Comparison of ENCODE assay signal across 15 cellular contexts in the genomic region with DNA sequence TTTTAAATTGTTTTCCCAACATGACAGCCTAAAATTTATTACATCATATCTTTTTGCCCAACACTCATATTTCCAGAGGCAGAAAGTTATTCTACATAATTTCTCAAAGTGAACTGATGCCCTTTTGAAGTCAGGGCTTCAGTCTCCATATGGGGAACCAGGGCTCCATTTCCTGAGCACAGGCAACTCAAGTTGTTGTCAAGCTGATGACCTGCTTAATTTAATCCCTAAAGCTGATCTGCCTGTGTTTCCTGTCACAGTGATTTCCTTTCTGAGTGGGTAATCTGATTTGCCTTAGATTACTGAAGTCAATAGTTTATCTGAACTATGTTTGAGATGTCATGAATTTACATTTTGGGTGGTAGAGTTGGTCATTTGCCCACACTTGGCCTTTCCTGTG.
DNase-seq lines count a peak whose midpoint lies in the region; ATAC-seq and TF ChIP-seq lines count a peak whose summit lies in the region.
"Had no signal": no experiment of that assay in that cellular context is flagged by ENCODE, and none has a peak within 500 bp of the region (broad histone marks: within the 10 kb centered on the region; RNA-seq: fewer than 3 reads in every experiment).

No MANE protein-coding gene starts in this region.

- no peak overlapping the region for H4K8ac ChIP-seq in mesendoderm (ENCODE audit: low read depth, low read length)

- H3K23ac ChIP-seq in mesendoderm (ENCODE audit: low read length): no peak overlapping the region

- no peak overlapping the region for H3K4ac ChIP-seq in mesendoderm (ENCODE audit: low read depth, low read length)

- H2BK5ac ChIP-seq in mesendoderm (ENCODE audit: low read length): no peak overlapping the region

- H3K18ac ChIP-seq in mesendoderm (ENCODE audit: low read length): no peak overlapping the region

- no peak overlapping the region for H2BK15ac ChIP-seq in mesendoderm (replicated peaks; ENCODE audit: low read depth)

- H3K27ac ChIP-seq in mesendoderm (ENCODE audit: low read depth, low read length) (no peak overlapping the region), body of pancreas (no peak overlapping the region)
- H3K27ac ChIP-seq: BLaER1 treated with 17β-estradiol and CSF1 and Interleukin-3, amounts not matched to agents 10 nM and 100 nM; GM23248 had no signal

- H3K27me3 ChIP-seq in mesendoderm (ENCODE audit: insufficient read depth, low read length, poor library complexity) (no peaks in the 10 kb centered on the region), body of pancreas (no peaks in the 10 kb centered on the region)
- H3K27me3 ChIP-seq: BLaER1 treated with 17β-estradiol and CSF1 and Interleukin-3, amounts not matched to agents 10 nM and 100 nM had no signal

- DNase-seq in D341Med (ENCODE audit: low spot score) (peak; percentile 47), G401 (ENCODE audit: low spot score) (peak; percentile 10), NCI-H82 (lab: John Stamatoyannopoulos, UW) (peak; percentile 88), mesendoderm (peak; percentile 11), NCI-H2107 (lab: John Stamatoyannopoulos, UW) (no peak), body of pancreas (no peak)
- DNase-seq: Calu3; CD8-positive, alpha-beta T cell; DND-41; EL; GM23248; HCEC 1CT; KG1 had no signal

- H3K4me3 ChIP-seq in mesendoderm (ENCODE audit: low read length): no peak overlapping the region
- H3K4me3 ChIP-seq in body of pancreas: no peak overlapping the region
- H3K4me3 ChIP-seq: BLaER1 treated with 17β-estradiol and CSF1 and Interleukin-3, amounts not matched to agents 10 nM and 100 nM; GM23248 had no signal

- no peak overlapping the region for H4K5ac ChIP-seq in mesendoderm (ENCODE audit: low read length)

- no peak overlapping the region for H2BK120ac ChIP-seq in mesendoderm (ENCODE audit: low read depth, low read length)

- TF ChIP-seq CTCF in body of pancreas (IDR thresholded peaks at IDR 0.05): no peak

- in situ Hi-C loops in G401 (cut with HindIII; ENCODE audit: low sequenced_read_pairs): no loop called here

- no peak overlapping the region for H3K9ac ChIP-seq in mesendoderm (ENCODE audit: low read length)
- H3K9ac ChIP-seq: BLaER1 treated with 17β-estradiol and CSF1 and Interleukin-3, amounts not matched to agents 10 nM and 100 nM; GM23248 had no signal

- H3K9me3 ChIP-seq in body of pancreas: no peaks in the 10 kb centered on the region
- H3K9me3 ChIP-seq: BLaER1 treated with 17β-estradiol and CSF1 and Interleukin-3, amounts not matched to agents 10 nM and 100 nM had no signal

- H3K36me3 ChIP-seq in mesendoderm (ENCODE audit: control insufficient read depth, insufficient read depth, low read length): no peaks in the 10 kb centered on the region
- no peaks in the 10 kb centered on the region for H3K36me3 ChIP-seq in body of pancreas (replicated peaks in 1 of 2; ENCODE audit: insufficient read depth in 1 of 2, low read depth in 2 of 2)
- H3K36me3 ChIP-seq: BLaER1 treated with 17β-estradiol and CSF1 and Interleukin-3, amounts not matched to agents 10 nM and 100 nM had no signal

- ATAC-seq in GM18858 (IDR thresholded peaks at IDR 0.05; ENCODE audit: unreplicated experiment) (no peak), body of pancreas (no peak)
- ATAC-seq: CD8-positive, alpha-beta T cell had no signal

- no peak overlapping the region for H2AK5ac ChIP-seq in mesendoderm (ENCODE audit: low read length)

- H3K79me2 ChIP-seq in mesendoderm (ENCODE audit: control insufficient read depth, insufficient read depth, low read length): no peaks in the 10 kb centered on the region

- no peak for TF ChIP-seq POLR2A in body of pancreas (IDR thresholded peaks at IDR 0.05)

- H3K56ac ChIP-seq in mesendoderm (ENCODE audit: low read length): no peak overlapping the region

- no peak overlapping the region for H3K4me2 ChIP-seq in mesendoderm (ENCODE audit: low read length)
- H3K4me2 ChIP-seq: BLaER1 treated with 17β-estradiol and CSF1 and Interleukin-3, amounts not matched to agents 10 nM and 100 nM had no signal

- no peaks in the 10 kb centered on the region for H3K79me1 ChIP-seq in mesendoderm (ENCODE audit: low read length)

- no peaks in the 10 kb centered on the region for H3K4me1 ChIP-seq in mesendoderm (ENCODE audit: control insufficient read depth, low read depth, low read length)
- H3K4me1 ChIP-seq in body of pancreas: no peaks in the 10 kb centered on the region
- H3K4me1 ChIP-seq: BLaER1 treated with 17β-estradiol and CSF1 and Interleukin-3, amounts not matched to agents 10 nM and 100 nM had no signal

- intact Hi-C loops in body of pancreas (cut with DNase I): no loop called here

Comparison
In these comparisons a context has a peak if more than half of its experiments do, and no peak if none do; other contexts are left out.
1. DNase-seq: peak in D341Med (single experiment), G401 (single experiment), NCI-H82 (single experiment) and mesendoderm (single experiment); none in NCI-H2107 (single experiment) and body of pancreas (0 of 4).